15 cellular contexts compared by ENCODE assay signal in the genomic region with DNA sequence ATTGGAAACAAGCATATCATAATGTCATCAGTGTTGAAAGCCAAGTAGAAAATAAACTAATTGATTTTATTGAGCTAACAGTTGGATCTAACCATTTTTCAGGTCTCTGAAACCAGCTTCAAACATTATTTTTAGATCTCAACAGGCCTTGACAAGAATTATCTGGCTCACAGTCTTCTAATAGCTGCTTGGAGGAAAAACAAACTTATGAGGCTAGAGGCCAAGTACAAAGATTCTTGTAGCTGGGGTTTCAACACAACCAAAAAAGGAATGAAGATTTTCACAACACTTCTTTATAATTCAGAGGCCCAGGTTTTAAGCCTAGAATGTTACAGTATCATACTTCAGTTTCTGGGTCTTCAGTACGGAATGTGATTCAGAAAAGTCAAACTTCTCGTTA. TPM values are rescaled to one million over a fixed set of nuclear protein-coding genes. Genes with fewer than 3 reads are reported as not detected.
DNase-seq lines count a peak whose midpoint lies in the region; ATAC-seq and TF ChIP-seq lines count a peak whose summit lies in the region.
"Had no signal": no experiment of that assay in that cellular context is flagged by ENCODE, and none has a peak within 500 bp of the region (broad histone marks: within the 10 kb centered on the region; RNA-seq: fewer than 3 reads in every experiment).

No MANE protein-coding gene starts in this region.

- no peak overlapping the region for H3K27ac Mint-ChIP-seq in HFFc6
- no peak overlapping the region for H3K27ac Mint-ChIP-seq in CD4-positive, alpha-beta T cell
- H3K27ac Mint-ChIP-seq: activated CD8-positive, alpha-beta T cell treated with anti-CD3 and anti-CD28 coated beads, Interleukin-2, amount 10 ng/mL, durations not matched to agents 7 days and 5 days had no signal

- no peaks in the 10 kb centered on the region for H3K9me2 ChIP-seq in Loucy (replicated peaks; ENCODE audit: low read depth, low read length)

- H3K9ac ChIP-seq in Loucy (ENCODE audit: low read depth, low read length, poor library complexity, severe bottlenecking), result peak overlapping the region; percentile 18
- H3K9ac ChIP-seq in subcutaneous abdominal adipose tissue (ENCODE audit: low read length in 5 of 5), result peak overlapping the region in 1 of 5 donors; percentile 11

- CTCF ChIA-PET in CD4-positive, alpha-beta T cell (lab: Charles Lee), result no interaction called here

- no peak for TF ChIP-seq CTCF in Loucy (conservative IDR thresholded peaks at IDR 0.05; ENCODE audit: low read length)
- no peak for TF ChIP-seq CTCF in esophagus squamous epithelium (IDR thresholded peaks at IDR 0.05)
- no peak for TF ChIP-seq CTCF in HFFc6 (IDR thresholded peaks at IDR 0.05)
- TF ChIP-seq CTCF in CD4-positive, alpha-beta T cell (IDR thresholded peaks at IDR 0.05), result no peak

- peaks cover 77% of the 10 kb centered on the region for H3K79me2 ChIP-seq in Loucy (ENCODE audit: insufficient read depth, low read length)

- H3K36me3 ChIP-seq in Loucy (ENCODE audit: insufficient read depth, low read length) (no peaks in the 10 kb centered on the region), esophagus squamous epithelium (no peaks in the 10 kb centered on the region), subcutaneous abdominal adipose tissue (ENCODE audit: control insufficient read depth in 5 of 5, insufficient read depth in 5 of 5, low read length in 5 of 5) (no peaks in the 10 kb centered on the region)

- H3K4me3 ChIP-seq in Loucy (ENCODE audit: low read length, poor library complexity, severe bottlenecking) (peak overlapping the region; percentile 93), esophagus squamous epithelium (no peak overlapping the region), subcutaneous abdominal adipose tissue (ENCODE audit: low read depth in 1 of 5, low read length in 5 of 5) (peak overlapping the region in 1 of 5 donors; percentile 41)

- H3K4me1 ChIP-seq in Loucy (ENCODE audit: insufficient read depth, low read length, poor library complexity, severe bottlenecking), result peaks cover 70% of the 10 kb centered on the region
- peaks cover 4 to 81% (median 51%) of the 10 kb centered on the region in 3 donors for H3K4me1 ChIP-seq in esophagus squamous epithelium
- peaks cover 2 to 72% (median 61%) of the 10 kb centered on the region in 5 donors for H3K4me1 ChIP-seq in subcutaneous abdominal adipose tissue (ENCODE audit: control insufficient read depth in 5 of 5, insufficient read depth in 5 of 5, low read length in 5 of 5)

- H3K4me3 Mint-ChIP-seq in HFFc6, result no peak overlapping the region
- H3K4me3 Mint-ChIP-seq in CD4-positive, alpha-beta T cell, result no peak overlapping the region
- H3K4me3 Mint-ChIP-seq: activated CD8-positive, alpha-beta T cell treated with anti-CD3 and anti-CD28 coated beads, Interleukin-2, amount 10 ng/mL, durations not matched to agents 7 days and 5 days had no signal

- POLR2A ChIA-PET in CD4-positive, alpha-beta T cell (lab: Charles Lee), result no interaction called here

- H3K27me3 Mint-ChIP-seq in HFFc6 (ENCODE audit: insufficient read depth), result peaks cover 2% of the 10 kb centered on the region; the same call in 1 of the 2 replicates
- no peaks in the 10 kb centered on the region for H3K27me3 Mint-ChIP-seq in CD4-positive, alpha-beta T cell

- H3K4me2 ChIP-seq in Loucy (ENCODE audit: low read depth, low read length, poor library complexity, severe bottlenecking), result peak overlapping the region; percentile 80

- no peaks in the 10 kb centered on the region for H3K9me3 Mint-ChIP-seq in HFFc6
- H3K9me3 Mint-ChIP-seq in CD4-positive, alpha-beta T cell, result no peaks in the 10 kb centered on the region

- H3K27ac ChIP-seq in esophagus squamous epithelium (peak overlapping the region; percentile 50 to 94 (median 86)), subcutaneous abdominal adipose tissue (ENCODE audit: low read depth, low read length) (peak overlapping the region; percentile 94)
- no peak overlapping the region for H3K27ac ChIP-seq in CD4-positive, alpha-beta T cell (ENCODE audit: low read depth, low read length)
- H3K27ac ChIP-seq: RWPE1 had no signal

- H4K20me1 ChIP-seq in Loucy (ENCODE audit: insufficient read depth, low read length, poor library complexity, severe bottlenecking), result no peaks in the 10 kb centered on the region

- peaks cover 19% of the 10 kb centered on the region for H3K4me1 Mint-ChIP-seq in HFFc6 (ENCODE audit: low read depth)
- peaks cover 49% of the 10 kb centered on the region for H3K4me1 Mint-ChIP-seq in CD4-positive, alpha-beta T cell (ENCODE audit: low read depth)

- WGBS in esophagus squamous epithelium, 2 donors, result 27 to 37% methylated on average over 2 of the region's 2 CpGs

- intact Hi-C loops in esophagus squamous epithelium (cut with DNase I), result no loop called here
- intact Hi-C loops in CD4-positive, alpha-beta T cell (cut with DNase I, micrococcal nuclease), result loop anchor here in 1 of 2 experiments (5.0 kb wide), 1 partner anchor 815 kb away; the partner anchor contains the start of gene ARL8B

- ATAC-seq in GM18861 (IDR thresholded peaks at IDR 0.05; ENCODE audit: unreplicated experiment), result no peak
- ATAC-seq in CD4-positive, alpha-beta T cell (ENCODE audit: poor library complexity), result no peak
- ATAC-seq: activated CD8-positive, alpha-beta T cell treated with anti-CD3 and anti-CD28 coated beads, Interleukin-2, amount 10 ng/mL, durations not matched to agents 7 days and 5 days had no signal

- TF ChIP-seq POLR2A in esophagus squamous epithelium (IDR thresholded peaks at IDR 0.05), result no peak

- H3K36me3 Mint-ChIP-seq in HFFc6 (ENCODE audit: low read depth), result no peaks in the 10 kb centered on the region
- peaks cover 34% of the 10 kb centered on the region for H3K36me3 Mint-ChIP-seq in CD4-positive, alpha-beta T cell (ENCODE audit: low read depth)

- no peak overlapping the region for H2AFZ ChIP-seq in Loucy (ENCODE audit: low read length)

- H3K9me3 ChIP-seq in Loucy (ENCODE audit: insufficient read depth, low read depth, low read length) (no peaks in the 10 kb centered on the region), esophagus squamous epithelium (no peaks in the 10 kb centered on the region), subcutaneous abdominal adipose tissue (ENCODE audit: control insufficient read depth in 5 of 5, low read length in 5 of 5) (no peaks in the 10 kb centered on the region)
- no peaks in the 10 kb centered on the region for H3K9me3 ChIP-seq in CD4-positive, alpha-beta T cell (ENCODE audit: control insufficient read depth, low read length)

- H3K27me3 ChIP-seq in Loucy (ENCODE audit: insufficient read depth, low read length, poor library complexity, severe bottlenecking) (no peaks in the 10 kb centered on the region), esophagus squamous epithelium (no peaks in the 10 kb centered on the region), subcutaneous abdominal adipose tissue (ENCODE audit: control insufficient read depth in 5 of 5, insufficient read depth in 4 of 5, low read length in 5 of 5) (no peaks in the 10 kb centered on the region)
- H3K27me3 ChIP-seq in CD4-positive, alpha-beta T cell (ENCODE audit: control insufficient read depth, insufficient read depth, low read length), result no peaks in the 10 kb centered on the region

- DNase-seq in esophagus squamous epithelium (lab: John Stamatoyannopoulos, UW), result no peak
- peak; percentile 49 for DNase-seq in medulla oblongata (ENCODE audit: extremely low spot score)
- DNase-seq in HFFc6, result no peak
- DNase-seq in NCI-H2107 (lab: John Stamatoyannopoulos, UW), result no peak
- no peak for DNase-seq in CD4-positive, alpha-beta T cell
- DNase-seq: activated CD8-positive, alpha-beta T cell treated with anti-CD3 and anti-CD28 coated beads, Interleukin-2, amount 10 ng/mL, durations not matched to agents 7 days and 5 days; activated gamma-delta T cell treated with Interleukin-2 at 50 U/mL for 16 hours; DMS153; H7; NCI-H524 treated with DMSO at 0.1 percent for 48 hours; retina had no signal

- no peaks in the 10 kb centered on the region; the same call in 1 of the 2 replicates for H3F3A ChIP-seq in Loucy (ENCODE audit: low read depth)

RNA-seq across cellular contexts. Expression of gene SETMAR, which starts 3.7 kb away (rescaled TPM):
- 10 to 100 TPM; 11.4 to 28.6 (median 16.0) TPM for total RNA-seq in esophagus squamous epithelium
- total RNA-seq in HFFc6 (2021; fragmentation: NEBNext Ultra II Directional; extraction: Animal tissue kit (Norgen Biotek cat#: 25700)), result 1 to 10 TPM; 7.0 to 9.9 (median 9.1) TPM
- total RNA-seq in CD4-positive, alpha-beta T cell, result 1 to 10 TPM; 9.1 to 9.2 TPM
